31 cellular contexts compared by ENCODE assay signal in the genomic region with DNA sequence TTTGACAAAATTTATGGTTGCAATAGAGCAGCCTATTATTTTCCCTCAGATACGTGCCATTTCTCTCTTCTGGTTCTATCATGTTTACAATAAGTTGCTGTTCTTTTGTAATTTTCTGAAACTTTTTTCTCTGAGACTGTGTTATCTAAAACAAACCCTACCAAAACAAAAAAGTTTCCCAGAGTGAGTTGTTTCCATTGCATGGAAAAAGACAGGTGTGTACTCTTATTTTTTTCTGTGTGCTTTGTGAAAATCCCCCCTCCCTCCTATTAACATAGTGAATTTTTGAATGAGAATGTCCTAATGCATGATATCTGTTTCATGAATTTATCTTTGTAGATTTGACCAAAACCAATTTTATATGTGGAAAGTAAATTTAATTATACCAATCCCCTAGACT.
DNase-seq lines count a peak whose midpoint lies in the region; ATAC-seq, FAIRE-seq and TF ChIP-seq lines count a peak whose summit lies in the region.
"Had no signal": no experiment of that assay in that cellular context is flagged by ENCODE, and none has a peak within 500 bp of the region (broad histone marks: within the 10 kb centered on the region; RNA-seq: fewer than 3 reads in every experiment).

No MANE protein-coding gene starts in this region.

- no peak for FAIRE-seq in pancreas (lab: Jason Lieb, UNC)
- FAIRE-seq: A204.1, A549, D721Med had no signal

- H3K36me3 ChIP-seq in pancreas (no peaks in the 10 kb centered on the region), neural progenitor cell (no peaks in the 10 kb centered on the region)
- H3K36me3 ChIP-seq: BE2C had no signal

- no peak overlapping the region for H3K9ac ChIP-seq in neural progenitor cell
- H3K9ac ChIP-seq: BLaER1; BLaER1 treated with 17β-estradiol and CSF1 and Interleukin-3, amounts not matched to agents 10 nM and 100 nM had no signal

- no peak overlapping the region for H3K4me3 Mint-ChIP-seq in neural progenitor cell
- H3K4me3 Mint-ChIP-seq: B cell; CD14-positive monocyte; CD4-positive, alpha-beta memory T cell; CD4-positive, alpha-beta T cell; CD4-positive, CD25-positive, alpha-beta regulatory T cell; CD8-positive, alpha-beta memory T cell; CD8-positive, alpha-beta T cell had no signal

- intact Hi-C loops in pancreas (cut with DNase I): no loop called here

- no peak overlapping the region for H3K4me3 ChIP-seq in pancreas
- H3K4me3 ChIP-seq in neural progenitor cell: no peak overlapping the region
- H3K4me3 ChIP-seq: A549; BLaER1; BLaER1 treated with 17β-estradiol and CSF1 and Interleukin-3, amounts not matched to agents 10 nM and 100 nM had no signal

- H3F3A ChIP-seq in neural progenitor cell (ENCODE audit: low read depth): no peaks in the 10 kb centered on the region

- 35 to 39% methylated on average over 1 of the region's 1 CpG for WGBS in pancreas, 2 donors

- H3K27me3 Mint-ChIP-seq in neural progenitor cell (ENCODE audit: insufficient read depth, low read depth): no peaks in the 10 kb centered on the region
- H3K27me3 Mint-ChIP-seq: B cell; CD4-positive, alpha-beta memory T cell; CD4-positive, alpha-beta T cell; CD4-positive, CD25-positive, alpha-beta regulatory T cell; CD8-positive, alpha-beta memory T cell had no signal

- H3K9me3 Mint-ChIP-seq in neural progenitor cell: no peaks in the 10 kb centered on the region
- H3K9me3 Mint-ChIP-seq: CD4-positive, alpha-beta memory T cell; CD4-positive, CD25-positive, alpha-beta regulatory T cell; CD8-positive, alpha-beta memory T cell; CD8-positive, alpha-beta T cell had no signal

- H3K36me3 Mint-ChIP-seq in neural progenitor cell: peaks cover 2% of the 10 kb centered on the region
- H3K36me3 Mint-ChIP-seq: CD14-positive monocyte had no signal

- H3K4me1 ChIP-seq in pancreas (peaks cover 8 to 18% (median 14%) of the 10 kb centered on the region in 3 donors), neural progenitor cell (no peaks in the 10 kb centered on the region)
- H3K4me1 ChIP-seq: BE2C had no signal

- no peak for TF ChIP-seq CTCF in pancreas (IDR thresholded peaks at IDR 0.05)
- no peak for TF ChIP-seq CTCF in neural progenitor cell (IDR thresholded peaks at IDR 0.05)

- H3K9me3 ChIP-seq in pancreas: no peaks in the 10 kb centered on the region
- H3K9me3 ChIP-seq in neural progenitor cell (ENCODE audit: low read depth): no peaks in the 10 kb centered on the region
- H3K9me3 ChIP-seq: A549, BE2C, Caco-2 had no signal

- H3K27me3 ChIP-seq in pancreas (no peaks in the 10 kb centered on the region), neural progenitor cell (no peaks in the 10 kb centered on the region)
- H3K27me3 ChIP-seq: BE2C; BLaER1; BLaER1 treated with 17β-estradiol and CSF1 and Interleukin-3, amounts not matched to agents 10 nM and 100 nM had no signal

- H2AFZ ChIP-seq in neural progenitor cell (replicated peaks): no peak overlapping the region

- H3K79me2 ChIP-seq in neural progenitor cell (ENCODE audit: low read depth): peaks cover 8% of the 10 kb centered on the region

- H4K20me1 ChIP-seq in neural progenitor cell (ENCODE audit: low read depth): no peaks in the 10 kb centered on the region

- H3K4me2 ChIP-seq in neural progenitor cell: no peak overlapping the region
- H3K4me2 ChIP-seq: A549; BLaER1; BLaER1 treated with 17β-estradiol and CSF1 and Interleukin-3, amounts not matched to agents 10 nM and 100 nM had no signal

- no peak overlapping the region for H3K27ac Mint-ChIP-seq in neural progenitor cell
- H3K27ac Mint-ChIP-seq: B cell; CD4-positive, alpha-beta memory T cell; CD4-positive, alpha-beta T cell; CD4-positive, CD25-positive, alpha-beta regulatory T cell; CD8-positive, alpha-beta memory T cell; CD8-positive, alpha-beta T cell had no signal

- no peaks in the 10 kb centered on the region for H3K4me1 Mint-ChIP-seq in neural progenitor cell

- no peak overlapping the region for H3K27ac ChIP-seq in pancreas
- no peak overlapping the region for H3K27ac ChIP-seq in neural progenitor cell
- H3K27ac ChIP-seq: 22Rv1; A549; BLaER1; BLaER1 treated with 17β-estradiol and CSF1 and Interleukin-3, amounts not matched to agents 10 nM and 100 nM; C4-2B had no signal

- DNase-seq in pancreas: no peak
- DNase-seq in neural progenitor cell (ENCODE audit: low spot score): no peak
- DNase-seq: 8988T; ACHN; AML-193; BE2C; C1 segment of cervical spinal cord; Caco-2; Calu3; CD4-positive, alpha-beta memory T cell; CD4-positive, alpha-beta T cell; CD4-positive, CD25-positive, alpha-beta regulatory T cell; CD8-positive, alpha-beta memory T cell; CD8-positive, alpha-beta T cell; COR-L47; DMS 273 treated with DMSO at 0.1 percent for 48 hours; DMS153; DMS53; DMS79; DMS79 treated with DMSO at 0.1 percent for 48 hours; DND-41; EL had no signal

- peak; percentile 35 to 57 (median 48) for ATAC-seq in pancreas
- ATAC-seq: A549; CD8-positive, alpha-beta T cell had no signal
